18 cellular contexts compared by ENCODE assay signal in genomic region chr3:51751287-51751686, GRCh38. TPM values are rescaled to one million over a fixed set of nuclear protein-coding genes. Genes with fewer than 3 reads are reported as not detected.
"Had no signal": no experiment of that assay in that cellular context is flagged by ENCODE, and none has a peak within 500 bp of the region (broad histone marks: within the 10 kb centered on the region; RNA-seq: fewer than 3 reads in every experiment).

No MANE protein-coding gene starts in this region.

- H3K27ac Mint-ChIP-seq: activated naive CD4-positive, alpha-beta T cell treated with anti-CD3 and anti-CD28 coated beads, Interleukin-2, amount 50 U/mL, for 24 hours; endodermal cell; stimulated activated naive CD8-positive, alpha-beta T cell treated with anti-CD3 and anti-CD28 coated beads, Interleukin-15, Interleukin-2, amounts not matched to agents 100 ng/mL and 50 ng/mL, for 24 hours had no signal

- H3K4me1 ChIP-seq: sigmoid colon had no signal

- H3K4me3 ChIP-seq: sigmoid colon, thoracic aorta had no signal

- H3K4me3 Mint-ChIP-seq: activated naive CD4-positive, alpha-beta T cell treated with anti-CD3 and anti-CD28 coated beads, Interleukin-2, amount 50 U/mL, for 24 hours; endodermal cell; stimulated activated naive CD8-positive, alpha-beta T cell treated with anti-CD3 and anti-CD28 coated beads, Interleukin-15, Interleukin-2, amounts not matched to agents 100 ng/mL and 50 ng/mL, for 24 hours had no signal

- DNase-seq: activated CD4-positive, alpha-beta T cell treated with anti-CD3 and anti-CD28 coated beads for 1 hour; activated CD8-positive, alpha-beta memory T cell treated with anti-CD3 and anti-CD28 coated beads for 24 hours; cerebellar nuclear complex; dermis blood vessel endothelial cell; endodermal cell; erythroblast; hippocampal formation; kidney glomerular epithelial cell; sigmoid colon; T-helper 9 cell had no signal

- H3K36me3 ChIP-seq: sigmoid colon, thoracic aorta had no signal

- H3K27me3 Mint-ChIP-seq: activated naive CD4-positive, alpha-beta T cell treated with anti-CD3 and anti-CD28 coated beads, Interleukin-2, amount 50 U/mL, for 24 hours had no signal

- H3K9me3 ChIP-seq: sigmoid colon, thoracic aorta had no signal

- H3K27ac ChIP-seq: sigmoid colon, thoracic aorta had no signal

- H3K27me3 ChIP-seq: sigmoid colon had no signal

RNA-seq across cellular contexts. Expression of gene IQCF6, which starts 27.8 kb away (rescaled TPM):
- total RNA-seq: dermis blood vessel endothelial cell, endodermal cell, liver, mesenteric fat pad, osteocyte, pulmonary artery endothelial cell, sigmoid colon, thoracic aorta had no signal
- polyA plus RNA-seq: liver, neural cell, sigmoid colon had no signal

RNA-seq across cellular contexts. Expression of gene GRM2, which starts 44.4 kb away (rescaled TPM):
- total RNA-seq: pulmonary artery endothelial cell had no signal
